ENCODE assay signal across 8 cellular contexts in genomic region chr15:84600687-84601554, GRCh38. TPM values are rescaled to one million over a fixed set of nuclear protein-coding genes. Genes with fewer than 3 reads are reported as not detected.
DNase-seq lines count a peak whose midpoint lies in the region; ATAC-seq and TF ChIP-seq lines count a peak whose summit lies in the region.

Gene ZSCAN2, plus strand, starts transcription at chr15:84601009. Its CDS starts 2,919 bp downstream, at chr15:84603928.

- peaks cover 5% of the 10 kb centered on the region; the same call in 1 of the 2 replicates for H3K36me3 ChIP-seq in PC-3 (ENCODE audit: low read depth, low read length)
- H3K36me3 ChIP-seq in esophagus (ENCODE audit: control insufficient read depth in 2 of 2, insufficient read depth in 2 of 2, low read length in 1 of 2): peaks cover 2 to 5% of the 10 kb centered on the region in 2 donors
- H3K36me3 ChIP-seq in mucosa of stomach (ENCODE audit: control insufficient read depth, insufficient read depth, low read length): no peaks in the 10 kb centered on the region

- peak within 1 kb of the TSS; percentile 92 for H3K4me3 ChIP-seq in Jurkat, Clone E6-1 (ENCODE audit: low read length)
- H3K4me3 ChIP-seq in PC-3 (ENCODE audit: low read length) (peak within 1 kb of the TSS; percentile 91), esophagus (ENCODE audit: low read depth in 1 of 2, low read length in 2 of 2) (peak within 1 kb of the TSS; percentile 72 to 83), mucosa of stomach (ENCODE audit: low read length) (peak within 1 kb of the TSS; percentile 100)

- H3K27me3 ChIP-seq in PC-3 (ENCODE audit: low read length) (no peaks in the 10 kb centered on the region), esophagus (ENCODE audit: control insufficient read depth in 1 of 2, insufficient read depth in 2 of 2, low read length in 2 of 2) (no peaks in the 10 kb centered on the region), mucosa of stomach (ENCODE audit: control insufficient read depth, insufficient read depth, low read length) (no peaks in the 10 kb centered on the region)

- TSS peak; percentile 59 for BruUV-seq in PC-3 (replicated peaks; lab: Mats Ljungman, UMichigan)

- DNase-seq in DMS153 treated with DMSO at 0.1 percent for 48 hours (lab: John Stamatoyannopoulos, UW; ENCODE audit: unreplicated experiment) (peak; percentile 44), PC-3 (peak; percentile 95)
- peak; percentile 90 for DNase-seq in Jurkat, Clone E6-1 (ENCODE audit: low read depth, low spot score)
- DNase-seq in activated T-cell treated with anti-CD3 and anti-CD28 coated beads, Interleukin-2, amount 50 U/mL, for 24 hours: peak; percentile 95
- peak; percentile 96 for DNase-seq in stimulated activated CD8-positive, alpha-beta memory T cell treated with anti-CD3 and anti-CD28 coated beads, Interleukin-4, amount 100 ng/mL, for 48 hours

- POLR2A ChIA-PET in PC-3 (lab: Charles Lee; ENCODE audit: unreplicated experiment): interaction anchor here (0.6 kb wide), 1 partner anchor 33 kb away, joined by 6 read pairs; no protein-coding TSS in a partner anchor

- no peaks in the 10 kb centered on the region for H3K9me2 ChIP-seq in PC-3 (replicated peaks; ENCODE audit: low read length)

- H4K20me1 ChIP-seq in PC-3 (ENCODE audit: low read length): no peaks in the 10 kb centered on the region

- no peaks in the 10 kb centered on the region for H3K9me3 ChIP-seq in PC-3 (ENCODE audit: low read length)
- H3K9me3 ChIP-seq in esophagus (ENCODE audit: control insufficient read depth in 2 of 2, insufficient read depth in 1 of 2, low read depth in 1 of 2, low read length in 1 of 2): no peaks in the 10 kb centered on the region
- H3K9me3 ChIP-seq in mucosa of stomach (ENCODE audit: control insufficient read depth, low read length): no peaks in the 10 kb centered on the region

- H3K27ac ChIP-seq in PC-3 (ENCODE audit: low read length) (peak within 1 kb of the TSS; percentile 34), esophagus (ENCODE audit: low read depth in 2 of 2, low read length in 1 of 2) (peak within 1 kb of the TSS in 1 of 2 donors; percentile 61)

- peak within 1 kb of the TSS; percentile 93 for H3K4me3 Mint-ChIP-seq in activated T-cell treated with anti-CD3 and anti-CD28 coated beads, Interleukin-2, amount 50 U/mL, for 24 hours

- H2AFZ ChIP-seq in PC-3 (ENCODE audit: low read length): peak within 1 kb of the TSS; percentile 98

- no peaks in the 10 kb centered on the region for H3F3A ChIP-seq in PC-3 (ENCODE audit: low read length, unreplicated experiment)

- intact Hi-C loops in PC-3 (cut with micrococcal nuclease): loop anchor here (1.0 kb wide), 1 partner anchor 30 kb away; no protein-coding TSS in a partner anchor

- ATAC-seq in GM21717 (IDR thresholded peaks at IDR 0.05; ENCODE audit: unreplicated experiment): peak; percentile 91
- ATAC-seq in PC-3: peak; percentile 94

- peaks cover 21% of the 10 kb centered on the region for H3K36me3 Mint-ChIP-seq in activated T-cell treated with anti-CD3 and anti-CD28 coated beads, Interleukin-2, amount 50 U/mL, for 24 hours (ENCODE audit: low read depth)

- no peaks in the 10 kb centered on the region for H3K27me3 Mint-ChIP-seq in activated T-cell treated with anti-CD3 and anti-CD28 coated beads, Interleukin-2, amount 50 U/mL, for 24 hours

- 1% methylated on average over 57 to 68 of the region's 68 CpGs for WGBS in esophagus, 2 donors

- H3K4me1 Mint-ChIP-seq in activated T-cell treated with anti-CD3 and anti-CD28 coated beads, Interleukin-2, amount 50 U/mL, for 24 hours (ENCODE audit: low read depth): peaks cover 69% of the 10 kb centered on the region

- H3K9ac ChIP-seq in PC-3 (ENCODE audit: low read length) (peak within 1 kb of the TSS; percentile 72), mucosa of stomach (ENCODE audit: low read length) (peak within 1 kb of the TSS; percentile 85)

- no peaks in the 10 kb centered on the region for H3K9me3 Mint-ChIP-seq in activated T-cell treated with anti-CD3 and anti-CD28 coated beads, Interleukin-2, amount 50 U/mL, for 24 hours

- TF ChIP-seq CTCF in PC-3 (conservative IDR thresholded peaks at IDR 0.05; ENCODE audit: low read depth, low read length): no peak

- H3K4me2 ChIP-seq in PC-3 (ENCODE audit: low read length): peak within 1 kb of the TSS; percentile 96

- H3K27ac Mint-ChIP-seq in activated T-cell treated with anti-CD3 and anti-CD28 coated beads, Interleukin-2, amount 50 U/mL, for 24 hours: peak within 1 kb of the TSS; percentile 86

- CTCF ChIA-PET in PC-3 (lab: Charles Lee): interaction anchor here (0.6 to 1.0 kb wide), 2 partner anchors 30 to 37 kb away, joined by 4 to 5 read pairs; no protein-coding TSS in a partner anchor

- peaks cover 19% of the 10 kb centered on the region for H3K79me2 ChIP-seq in PC-3 (ENCODE audit: low read length)

- H3K4me1 ChIP-seq in PC-3 (ENCODE audit: insufficient read depth, low read length): peaks cover 8% of the 10 kb centered on the region; the same call in 1 of the 2 replicates
- H3K4me1 ChIP-seq in esophagus (ENCODE audit: control insufficient read depth in 2 of 2, insufficient read depth in 2 of 2, low read length in 1 of 2): peaks cover 0 to 9% of the 10 kb centered on the region in 2 donors
- peaks cover 22% of the 10 kb centered on the region for H3K4me1 ChIP-seq in mucosa of stomach (ENCODE audit: control insufficient read depth, insufficient read depth, low read length)

RNA-seq across cellular contexts. Expression of gene ZSCAN2, which starts in this region (rescaled TPM):
- polyA plus RNA-seq in Jurkat, Clone E6-1 (2012; ENCODE audit: insufficient read depth, insufficient read length): 25.7 TPM
- 15.0 and 18.3 TPM in 2 replicates for total RNA-seq in PC-3 (2014; rRNA removed)
- polyA plus RNA-seq in esophagus: under 1 TPM; 0.71 to 0.81 TPM

Comparison
In these comparisons a context has a peak if more than half of its experiments do, and no peak if none do; other contexts are left out.
1. DNase-seq: peak in every context shown above with its lines; median percentile 96 in stimulated activated CD8-positive, alpha-beta memory T cell treated with anti-CD3 and anti-CD28 coated beads, Interleukin-4, amount 100 ng/mL, for 48 hours; 95 in PC-3; 95 in activated T-cell treated with anti-CD3 and anti-CD28 coated beads, Interleukin-2, amount 50 U/mL, for 24 hours; 90 in Jurkat, Clone E6-1; 44 in DMS153 treated with DMSO at 0.1 percent for 48 hours.